In genomic region chr3:49839193-49839809, GRCh38 we compare ENCODE assay signal across 8 cellular contexts. TPM values are rescaled to one million over a fixed set of nuclear protein-coding genes. Genes with fewer than 3 reads are reported as not detected.
DNase-seq lines count a peak whose midpoint lies in the region; ATAC-seq, FAIRE-seq and TF ChIP-seq lines count a peak whose summit lies in the region.

No MANE protein-coding gene starts in this region.

- WGBS in pancreas, 2 donors, result 41 to 45% methylated on average over 6 of the region's 6 CpGs
- 43 to 48% methylated on average over 6 of the region's 6 CpGs for WGBS in thyroid gland, 2 donors

- no peak for FAIRE-seq in pancreas (lab: Jason Lieb, UNC)

- DNase-seq in DMS79 treated with DMSO at 0.1 percent for 48 hours (lab: John Stamatoyannopoulos, UW) (peak; percentile 30), LNCaP clone FGC (ENCODE audit: low read depth) (peak; percentile 54), SK-N-MC (ENCODE audit: low read depth, low spot score) (peak; percentile 35), germinal center (ENCODE audit: low spot score) (peak; percentile 75), pancreas (peak; percentile 59 to 87 (median 76)), thyroid gland (peak; percentile 75 to 82)
- peak; percentile 80 for DNase-seq in activated naive CD4-positive, alpha-beta T cell treated with Interleukin-2 at 50 U/mL for 16 hours

- intact Hi-C loops in pancreas (cut with DNase I), result loop anchor here in 1 of 3 donors (5.0 kb wide), 1 partner anchor 37 kb away; the partner anchor contains the start of gene INKA1
- intact Hi-C loops in thyroid gland (cut with DNase I), result no loop called here

- no peaks in the 10 kb centered on the region; the same call in 1 of the 2 replicates for H3K36me3 ChIP-seq in SK-N-MC (ENCODE audit: insufficient read depth, low read length)
- H3K36me3 ChIP-seq in pancreas, result no peaks in the 10 kb centered on the region
- H3K36me3 ChIP-seq in thyroid gland, result no peaks in the 10 kb centered on the region

- ATAC-seq in pancreas, result peak; percentile 84 to 98 (median 95)
- no peak for ATAC-seq in GM19395 (IDR thresholded peaks at IDR 0.05; ENCODE audit: unreplicated experiment)

- no peak overlapping the region for H3K9ac ChIP-seq in SK-N-MC (ENCODE audit: insufficient read length)

- peak; percentile 90 for TF ChIP-seq CTCF in LNCaP clone FGC (IDR thresholded peaks at IDR 0.05; ENCODE audit: control insufficient read depth, extremely low read depth, insufficient read depth)
- peak; percentile 69 to 79 (median 76) for TF ChIP-seq CTCF in pancreas (IDR thresholded peaks at IDR 0.05)
- peak; percentile 74 to 94 (median 86) for TF ChIP-seq CTCF in thyroid gland (IDR thresholded peaks at IDR 0.05)

- no peaks in the 10 kb centered on the region for H3K27me3 ChIP-seq in pancreas
- no peaks in the 10 kb centered on the region for H3K27me3 ChIP-seq in thyroid gland

- no peak for TF ChIP-seq POLR2A in thyroid gland (IDR thresholded peaks at IDR 0.05)

- H3K4me1 ChIP-seq in pancreas (no peaks in the 10 kb centered on the region), thyroid gland (peaks cover 6 to 15% of the 10 kb centered on the region in 2 donors)

- H3K4me3 ChIP-seq in LNCaP clone FGC (ENCODE audit: low read depth, low read length) (no peak overlapping the region), SK-N-MC (no peak overlapping the region), pancreas (no peak overlapping the region), thyroid gland (replicated peaks in 1 of 3) (no peak overlapping the region)

- H3K9me3 ChIP-seq in SK-N-MC (ENCODE audit: low read depth, low read length) (no peaks in the 10 kb centered on the region), pancreas (no peaks in the 10 kb centered on the region), thyroid gland (no peaks in the 10 kb centered on the region)

- H3K27ac ChIP-seq in SK-N-MC (no peak overlapping the region), pancreas (no peak overlapping the region), thyroid gland (no peak overlapping the region)

RNA-seq across cellular contexts. Expression of gene TRAIP, which starts 17.1 kb away (rescaled TPM):
- total RNA-seq in pancreas, result 1 to 10 TPM in 2 of 6 donors, under 1 TPM in 4; 0.79 to 2.5 (median 0.84) TPM
- polyA plus RNA-seq in pancreas, result 1 to 10 TPM; 1.4 to 2.3 TPM
- 1 to 10 TPM in 3 of 4 donors, under 1 TPM in 1; 0.73 to 7.0 (median 3.3) TPM for total RNA-seq in thyroid gland

RNA-seq across cellular contexts. Expression of gene UBA7, which starts 25.5 kb away (rescaled TPM):
- total RNA-seq in pancreas (10 to 100 TPM; 17.7 to 63.9 (median 28.8) TPM), thyroid gland (10 to 100 TPM; 50.1 to 87.5 (median 69.3) TPM)
- polyA plus RNA-seq in pancreas, result 10 to 100 TPM; 72.9 to 86.2 TPM

RNA-seq across cellular contexts. Expression of gene CAMKV, which starts 30.4 kb away (rescaled TPM):
- under 1 TPM in 2 of 6 donors, not detected in 4; 0.19 to 0.22 TPM for total RNA-seq in pancreas
- polyA plus RNA-seq in pancreas, result under 1 TPM in 1 of 2 donors, not detected in 1; 0.42 TPM
- total RNA-seq in thyroid gland, result not detected

RNA-seq across cellular contexts. Expression of gene INKA1, which starts 36.2 kb away (rescaled TPM):
- total RNA-seq in pancreas (1 to 10 TPM in 1 of 6 donors, under 1 TPM in 5; 0.55 to 1.4 (median 0.62) TPM), thyroid gland (1 to 10 TPM; 3.1 to 7.3 (median 5.6) TPM)
- 1 to 10 TPM; 1.6 to 2.0 TPM for polyA plus RNA-seq in pancreas

RNA-seq across cellular contexts. Expression of gene CDHR4, which starts 39.6 kb away (rescaled TPM):
- total RNA-seq in pancreas (not detected), thyroid gland (not detected)
- not detected for polyA plus RNA-seq in pancreas

Comparison
In these comparisons a context has a peak if more than half of its experiments do, and no peak if none do; other contexts are left out.
1. DNase-seq: peak in every context shown above with its lines; median percentile 80 in activated naive CD4-positive, alpha-beta T cell treated with Interleukin-2 at 50 U/mL for 16 hours; 78 in thyroid gland; 76 in pancreas; 75 in germinal center; 54 in LNCaP clone FGC; 35 in SK-N-MC; 30 in DMS79 treated with DMSO at 0.1 percent for 48 hours.